ENCODE assay signal across 12 cellular contexts in genomic region chr12:64635356-64635998, GRCh38. TPM values are rescaled to one million over a fixed set of nuclear protein-coding genes. Genes with fewer than 3 reads are reported as not detected.
DNase-seq lines count a peak whose midpoint lies in the region; ATAC-seq and TF ChIP-seq lines count a peak whose summit lies in the region.
"Had no signal": no experiment of that assay in that cellular context is flagged by ENCODE, and none has a peak within 500 bp of the region (broad histone marks: within the 10 kb centered on the region; RNA-seq: fewer than 3 reads in every experiment).

No MANE protein-coding gene starts in this region.

- POLR2A ChIA-PET in activated naive CD8-positive, alpha-beta T cell treated with anti-CD3 and anti-CD28 coated beads, Interleukin-2, amount 10 ng/mL, durations not matched to agents 7 days and 5 days (lab: Charles Lee) = interaction anchor here (0.7 to 0.9 kb wide), 2 partner anchors 19 to 40 kb away, joined by 3 read pairs; no protein-coding TSS in a partner anchor

- no peaks in the 10 kb centered on the region for H3K27me3 Mint-ChIP-seq in activated naive CD8-positive, alpha-beta T cell treated with anti-CD3 and anti-CD28 coated beads, Interleukin-2, amount 10 ng/mL, durations not matched to agents 7 days and 5 days

- peaks cover 45% of the 10 kb centered on the region for H3K4me1 Mint-ChIP-seq in activated naive CD8-positive, alpha-beta T cell treated with anti-CD3 and anti-CD28 coated beads, Interleukin-2, amount 10 ng/mL, durations not matched to agents 7 days and 5 days
- peaks cover 64% of the 10 kb centered on the region for H3K4me1 Mint-ChIP-seq in stimulated activated effector memory CD8-positive, alpha-beta T cell treated with anti-CD3 and anti-CD28 coated beads, Interleukin-12 subunit alpha, Interleukin-12 subunit beta, amount 100 ng/mL, for 72 hours

- H3K36me3 Mint-ChIP-seq in activated naive CD8-positive, alpha-beta T cell treated with anti-CD3 and anti-CD28 coated beads, Interleukin-2, amount 10 ng/mL, durations not matched to agents 7 days and 5 days = peaks cover 47% of the 10 kb centered on the region
- peaks cover 27% of the 10 kb centered on the region for H3K36me3 Mint-ChIP-seq in stimulated activated effector memory CD8-positive, alpha-beta T cell treated with anti-CD3 and anti-CD28 coated beads, Interleukin-12 subunit alpha, Interleukin-12 subunit beta, amount 100 ng/mL, for 72 hours

- peak overlapping the region; percentile 14 for H3K27ac Mint-ChIP-seq in activated naive CD8-positive, alpha-beta T cell treated with anti-CD3 and anti-CD28 coated beads, Interleukin-2, amount 10 ng/mL, durations not matched to agents 7 days and 5 days
- peak overlapping the region; percentile 21 for H3K27ac Mint-ChIP-seq in stimulated activated effector memory CD8-positive, alpha-beta T cell treated with anti-CD3 and anti-CD28 coated beads, Interleukin-12 subunit alpha, Interleukin-12 subunit beta, amount 100 ng/mL, for 72 hours

- no peak overlapping the region for H3K4me3 Mint-ChIP-seq in activated naive CD8-positive, alpha-beta T cell treated with anti-CD3 and anti-CD28 coated beads, Interleukin-2, amount 10 ng/mL, durations not matched to agents 7 days and 5 days
- no peak overlapping the region for H3K4me3 Mint-ChIP-seq in stimulated activated effector memory CD8-positive, alpha-beta T cell treated with anti-CD3 and anti-CD28 coated beads, Interleukin-12 subunit alpha, Interleukin-12 subunit beta, amount 100 ng/mL, for 72 hours

- peaks cover 16% of the 10 kb centered on the region for H3K9me3 Mint-ChIP-seq in activated naive CD8-positive, alpha-beta T cell treated with anti-CD3 and anti-CD28 coated beads, Interleukin-2, amount 10 ng/mL, durations not matched to agents 7 days and 5 days
- no peaks in the 10 kb centered on the region for H3K9me3 Mint-ChIP-seq in stimulated activated effector memory CD8-positive, alpha-beta T cell treated with anti-CD3 and anti-CD28 coated beads, Interleukin-12 subunit alpha, Interleukin-12 subunit beta, amount 100 ng/mL, for 72 hours

- DNase-seq in activated CD4-positive, CD25-positive, alpha-beta regulatory T cell (lab: John Stamatoyannopoulos, UW) = no peak
- no peak for DNase-seq in activated naive CD8-positive, alpha-beta T cell treated with anti-CD3 and anti-CD28 coated beads, Interleukin-2, amount 10 ng/mL, durations not matched to agents 7 days and 5 days
- DNase-seq in stimulated activated effector memory CD8-positive, alpha-beta T cell treated with anti-CD3 and anti-CD28 coated beads, Interleukin-12 subunit alpha, Interleukin-12 subunit beta, amount 100 ng/mL, for 72 hours (ENCODE audit: low spot score in 2 of 2) = no peak
- no peak for DNase-seq in MV-4-11 (lab: John Stamatoyannopoulos, UW)
- DNase-seq: activated effector memory CD4-positive, alpha-beta T cell treated with Interleukin-2 at 50 U/mL for 16 hours; DMS79; NCI-H446; retina had no signal

- peak; percentile 86 to 89 for ATAC-seq in activated CD4-positive, CD25-positive, alpha-beta regulatory T cell treated with anti-CD3 and anti-CD28 coated beads, Interleukin-2, amount 50 U/mL, for 24 hours
- ATAC-seq in GM21390 (IDR thresholded peaks at IDR 0.05; ENCODE audit: unreplicated experiment) (peak; percentile 48), GM18505 (IDR thresholded peaks at IDR 0.05; ENCODE audit: unreplicated experiment) (no peak), HG03045 (IDR thresholded peaks at IDR 0.05; ENCODE audit: unreplicated experiment) (no peak)
- ATAC-seq in activated naive CD8-positive, alpha-beta T cell treated with anti-CD3 and anti-CD28 coated beads, Interleukin-2, amount 10 ng/mL, durations not matched to agents 7 days and 5 days (ENCODE audit: low read depth) = no peak
- ATAC-seq in stimulated activated effector memory CD8-positive, alpha-beta T cell treated with anti-CD3 and anti-CD28 coated beads, Interleukin-12 subunit alpha, Interleukin-12 subunit beta, amount 100 ng/mL, for 72 hours = peak; percentile 91

- TF ChIP-seq POLR2A in GM18505 (IDR thresholded peaks at IDR 0.05; ENCODE audit: borderline replicate concordance, extremely low read depth, insufficient read depth, insufficient read length) = no peak

RNA-seq across cellular contexts. Expression of gene RASSF3, which starts 25.2 kb away (rescaled TPM):
- 10 to 100 TPM; 69.5 to 74.1 TPM for total RNA-seq in activated naive CD8-positive, alpha-beta T cell treated with anti-CD3 and anti-CD28 coated beads, Interleukin-2, amount 10 ng/mL, durations not matched to agents 7 days and 5 days

Comparison
In these comparisons a context has a peak if more than half of its experiments do, and no peak if none do; other contexts are left out.
1. ATAC-seq: peak in activated CD4-positive, CD25-positive, alpha-beta regulatory T cell treated with anti-CD3 and anti-CD28 coated beads, Interleukin-2, amount 50 U/mL, for 24 hours (2 of 2), GM21390 (single experiment) and stimulated activated effector memory CD8-positive, alpha-beta T cell treated with anti-CD3 and anti-CD28 coated beads, Interleukin-12 subunit alpha, Interleukin-12 subunit beta, amount 100 ng/mL, for 72 hours (single experiment); none in activated naive CD8-positive, alpha-beta T cell treated with anti-CD3 and anti-CD28 coated beads, Interleukin-2, amount 10 ng/mL, durations not matched to agents 7 days and 5 days (single experiment), GM18505 (single experiment) and HG03045 (single experiment).